Comparison of ENCODE assay signal across 8 cellular contexts in genomic region chr14:69398053-69398817, GRCh38. TPM values are rescaled to one million over a fixed set of nuclear protein-coding genes. Genes with fewer than 3 reads are reported as not detected.
DNase-seq lines count a peak whose midpoint lies in the region; ATAC-seq, FAIRE-seq and TF ChIP-seq lines count a peak whose summit lies in the region.

ERH (minus strand) TSS chr14:69398299; CDS start chr14:69398233, 66 bp downstream.
SLC39A9 (plus strand) TSS chr14:69398692; CDS start chr14:69399370, 678 bp downstream.

- no peaks in the 10 kb centered on the region for H3K4me1 ChIP-seq in BE2C

- peak within 1 kb of the TSS; percentile 92 for H3K4me3 ChIP-seq in BE2C (ENCODE audit: low read depth, low read length)

- no peaks in the 10 kb centered on the region for H3K27me3 ChIP-seq in BE2C

- H3K9me3 ChIP-seq in BE2C: no peaks in the 10 kb centered on the region

- DNase-seq in BE2C (peak; percentile 96), GM19240 (ENCODE audit: insufficient read length, low spot score) (peak; percentile 78), NCI-H526 (lab: John Stamatoyannopoulos, UW) (peak; percentile 97 to 98), kidney tubule cell (ENCODE audit: low spot score) (peak; percentile 97)
- peak; percentile 95 for DNase-seq in activated CD4-positive, alpha-beta T cell treated with anti-CD3 and anti-CD28 coated beads for 48 hours
- DNase-seq in stimulated activated CD4-positive, alpha-beta T cell treated with anti-CD3 and anti-CD28 coated beads, Interleukin-1b, Interleukin-23, amount 100 ng/mL, for 24 hours (ENCODE audit: low read depth in 4 of 4, low spot score in 1 of 4): peak; percentile 73 to 87 (median 84)

- peak; percentile 5 for FAIRE-seq in colon (lab: Jason Lieb, UNC)

- peak; percentile 91 for ATAC-seq in HG03460 (IDR thresholded peaks at IDR 0.05; ENCODE audit: unreplicated experiment)

- no peak for TF ChIP-seq CTCF in BE2C (IDR thresholded peaks at IDR 0.05; ENCODE audit: low read depth, low read length)

- H3K36me3 ChIP-seq in BE2C: peaks cover 40% of the 10 kb centered on the region

RNA-seq across cellular contexts. Expression of gene ERH, which starts in this region (rescaled TPM):
- 617 TPM for polyA plus RNA-seq in BE2C (2012; ENCODE audit: insufficient read depth, insufficient read length, low read depth)

RNA-seq across cellular contexts. Expression of gene SLC39A9, which starts in this region (rescaled TPM):
- 77.8 TPM for polyA plus RNA-seq in BE2C (2012; ENCODE audit: insufficient read depth, insufficient read length, low read depth)

Comparison
In these comparisons a context has a peak if more than half of its experiments do, and no peak if none do; other contexts are left out.
1. Peak in every context shown above with its lines: DNase-seq, ATAC-seq and H3K4me3 ChIP-seq.